Comparison of ENCODE assay signal across 8 cellular contexts in genomic region chr22:31631381-31631780, GRCh38. TPM values are rescaled to one million over a fixed set of nuclear protein-coding genes. Genes with fewer than 3 reads are reported as not detected.
A peak's percentile ranks its signal among the peaks of the same experiment; 100 is the strongest.
DNase-seq lines count a peak whose midpoint lies in the region; ATAC-seq and TF ChIP-seq lines count a peak whose summit lies in the region.

No MANE protein-coding gene starts in this region.

- no peaks in the 10 kb centered on the region for H3K9me3 ChIP-seq in DND-41 (ENCODE audit: insufficient read depth, low read length, severe bottlenecking)
- H3K9me3 ChIP-seq in Peyer's patch = no peaks in the 10 kb centered on the region
- H3K9me3 ChIP-seq in ovary = no peaks in the 10 kb centered on the region

- no peak for TF ChIP-seq POLR2A in Peyer's patch (IDR thresholded peaks at IDR 0.05)
- TF ChIP-seq POLR2A in ovary (IDR thresholded peaks at IDR 0.05) = no peak

- H3K27me3 ChIP-seq in DND-41 (ENCODE audit: insufficient read depth, low read length, poor library complexity) = no peaks in the 10 kb centered on the region
- no peaks in the 10 kb centered on the region for H3K27me3 ChIP-seq in Peyer's patch
- H3K27me3 ChIP-seq in ovary = no peaks in the 10 kb centered on the region

- WGBS in ovary, 3 donors = 63 to 71% (median 67%) methylated on average over 9 of the region's 9 CpGs

- peak overlapping the region; percentile 73 for H3K9ac ChIP-seq in DND-41 (ENCODE audit: low read depth, low read length)

- H2AFZ ChIP-seq in DND-41 (ENCODE audit: low read depth, low read length) = peak overlapping the region; percentile 65

- TF ChIP-seq CTCF in DND-41 (IDR thresholded peaks at IDR 0.05; ENCODE audit: borderline replicate concordance, extremely low read depth, low read length, poor library complexity, severe bottlenecking) (no peak), Peyer's patch (IDR thresholded peaks at IDR 0.05) (no peak), epithelial cell of esophagus (IDR thresholded peaks at IDR 0.05; ENCODE audit: insufficient read depth, low read depth, low read length, missing control alignments) (no peak), ovary (IDR thresholded peaks at IDR 0.05) (no peak)

- H3K79me2 ChIP-seq in DND-41 (ENCODE audit: insufficient read depth, low read length) = peaks cover 59% of the 10 kb centered on the region

- H3K4me2 ChIP-seq in DND-41 (ENCODE audit: insufficient read depth, low read length) = peak overlapping the region; percentile 81

- peaks cover 51% of the 10 kb centered on the region for H4K20me1 ChIP-seq in DND-41 (ENCODE audit: insufficient read depth, low read length)

- H3K4me1 ChIP-seq in DND-41 (ENCODE audit: insufficient read depth, low read length) (peaks cover 41% of the 10 kb centered on the region), Peyer's patch (peaks cover 0 to 44% (median 16%) of the 10 kb centered on the region in 4 donors), ovary (ENCODE audit: insufficient read depth) (peaks cover 34% of the 10 kb centered on the region)

- H3K36me3 ChIP-seq in DND-41 (ENCODE audit: insufficient read depth, low read length) (peaks cover 29% of the 10 kb centered on the region), Peyer's patch (no peaks in the 10 kb centered on the region), ovary (no peaks in the 10 kb centered on the region)

- peak overlapping the region; percentile 74 for H3K27ac ChIP-seq in DND-41 (ENCODE audit: low read length)
- H3K27ac ChIP-seq in Peyer's patch = peak overlapping the region; percentile 68 to 90 (median 86)
- H3K27ac ChIP-seq in ovary = peak overlapping the region in 1 of 2 donors; percentile 67

- intact Hi-C loops in ovary (cut with DNase I) = loop anchor here in 3 of 4 donors (5.0 to 10.0 kb wide), 2 partner anchors 74 to 287 kb away; partner anchors contain the start of gene PATZ1 (in 1 of the 3)

- H3K4me3 ChIP-seq in DND-41 (ENCODE audit: low read depth in 1 of 2, low read length in 2 of 2) (peak overlapping the region; percentile 49 to 70; a peak in 3 of 4 replicates), Peyer's patch (peak overlapping the region in 3 of 4 donors; percentile 64 to 74 (median 69)), epithelial cell of esophagus (ENCODE audit: low read length) (peak overlapping the region; percentile 52), ovary (peak overlapping the region; percentile 54)

- ATAC-seq in DND-41 (ENCODE audit: insufficient read depth, low read depth) = no peak
- no peak for ATAC-seq in GM21737 (IDR thresholded peaks at IDR 0.05; ENCODE audit: unreplicated experiment)
- ATAC-seq in GM21390 (IDR thresholded peaks at IDR 0.05; ENCODE audit: unreplicated experiment) = no peak

- no peak for DNase-seq in DND-41
- DNase-seq in Peyer's patch = no peak
- DNase-seq in epithelial cell of esophagus (ENCODE audit: low read depth) = no peak
- DNase-seq in ovary = no peak
- DNase-seq in SHP77 (lab: John Stamatoyannopoulos, UW) = no peak
- DNase-seq in AML-193 (lab: John Stamatoyannopoulos, UW) = no peak

- no peak for TF ChIP-seq EP300 in ovary (IDR thresholded peaks at IDR 0.05)

RNA-seq across cellular contexts. Expression of gene PISD, which starts 30.6 kb away (rescaled TPM):
- total RNA-seq in Peyer's patch = 10 to 100 TPM; 27.5 to 68.1 (median 61.4) TPM
- total RNA-seq in ovary = 10 to 100 TPM; 18.8 to 60.2 (median 34.1) TPM
- polyA plus RNA-seq in ovary = 10 to 100 TPM; 12.0 to 19.4 TPM
